ENCODE assay signal across 10 cellular contexts in genomic region chr7:143284591-143285453, GRCh38. TPM values are rescaled to one million over a fixed set of nuclear protein-coding genes. Genes with fewer than 3 reads are reported as not detected.
DNase-seq lines count a peak whose midpoint lies in the region; ATAC-seq and TF ChIP-seq lines count a peak whose summit lies in the region.
"Had no signal": no experiment of that assay in that cellular context is flagged by ENCODE, and none has a peak within 500 bp of the region (broad histone marks: within the 10 kb centered on the region; RNA-seq: fewer than 3 reads in every experiment).

TSS of gene TMEM139 (plus strand) at chr7:143284958. CDS start at chr7:143285958, 1,000 bp downstream.

- peak; percentile 59 to 78 for TF ChIP-seq POLR2A in Peyer's patch (IDR thresholded peaks at IDR 0.05)

- H3K4me2 ChIP-seq in trophoblast cell (ENCODE audit: low read length), result peak within 1 kb of the TSS; percentile 37

- H2BK12ac ChIP-seq in trophoblast cell (ENCODE audit: low read length), result peak within 1 kb of the TSS; percentile 59

- DNase-seq in Peyer's patch, result peak in 2 of 3 donors; percentile 85
- peak in 1 of 3 donors; percentile 40 for DNase-seq in right cardiac atrium
- peak; percentile 59 to 77 for DNase-seq in trophoblast cell
- DNase-seq in SHP77 treated with DMSO at 0.1 percent for 48 hours (lab: John Stamatoyannopoulos, UW), result no peak
- DNase-seq in HCEC 1CT, result no peak
- DNase-seq in T1000 (lab: John Stamatoyannopoulos, UW), result no peak

- no peak within 1 kb of the TSS for H3K14ac ChIP-seq in trophoblast cell (ENCODE audit: low read length)

- H4K12ac ChIP-seq in trophoblast cell (ENCODE audit: low read depth, low read length), result no peak within 1 kb of the TSS

- peak within 1 kb of the TSS; percentile 17 for H4K91ac ChIP-seq in trophoblast cell (ENCODE audit: low read depth, low read length)

- H3K23ac ChIP-seq in trophoblast cell (ENCODE audit: low read length), result no peak within 1 kb of the TSS

- CTCF ChIA-PET in HEK293 (lab: Yijun Ruan, JAX), result no interaction called here

- WGBS in right cardiac atrium, result 67% methylated on average over 19 of the region's 19 CpGs
- no CpG with 5 or more reads among the region's 19 CpGs for WGBS in trophoblast cell (ENCODE audit: extremely low coverage, insufficient coverage, insufficient read length)

- H2AK5ac ChIP-seq in trophoblast cell (ENCODE audit: low read length), result peak within 1 kb of the TSS; percentile 42

- no peak within 1 kb of the TSS for H3K4ac ChIP-seq in trophoblast cell (ENCODE audit: low read depth, low read length)

- H3K4me3 ChIP-seq in HEK293 (ENCODE audit: low read depth, low read length) (no peak within 1 kb of the TSS), Peyer's patch (peak within 1 kb of the TSS in 3 of 4 donors; percentile 11 to 55 (median 50)), right cardiac atrium (ENCODE audit: low read length) (peak within 1 kb of the TSS; percentile 27), trophoblast cell (ENCODE audit: low read depth, low read length) (no peak within 1 kb of the TSS)
- H3K4me3 ChIP-seq: SJSA1 had no signal

- no peaks in the 10 kb centered on the region; a peak in 1 of 3 replicates for H3K36me3 ChIP-seq in HEK293 (ENCODE audit: control insufficient read depth in 2 of 2, insufficient read depth in 1 of 2, low read length in 2 of 2)
- H3K36me3 ChIP-seq in Peyer's patch, result no peaks in the 10 kb centered on the region
- H3K36me3 ChIP-seq in trophoblast cell (ENCODE audit: control insufficient read depth in 1 of 2, insufficient read depth in 2 of 2, low read length in 2 of 2), result no peaks in the 10 kb centered on the region

- intact Hi-C loops in right cardiac atrium (cut with DNase I), result no loop called here

- H3K27ac ChIP-seq in HEK293 (ENCODE audit: extremely low read depth, low read depth, low read length) (no peak within 1 kb of the TSS), Peyer's patch (peak within 1 kb of the TSS; percentile 27 to 87 (median 70)), right cardiac atrium (ENCODE audit: low read length) (peak within 1 kb of the TSS; percentile 61), trophoblast cell (ENCODE audit: low read depth, low read length) (peak within 1 kb of the TSS; percentile 18)
- H3K27ac ChIP-seq: HL-60, SJSA1 had no signal

- no peaks in the 10 kb centered on the region for H3K9me3 ChIP-seq in HEK293 (ENCODE audit: control insufficient read depth, insufficient read depth, low read depth, low read length)
- H3K9me3 ChIP-seq in Peyer's patch, result no peaks in the 10 kb centered on the region
- no peaks in the 10 kb centered on the region for H3K9me3 ChIP-seq in right cardiac atrium (ENCODE audit: control insufficient read depth, low read length)
- H3K9me3 ChIP-seq in trophoblast cell (ENCODE audit: insufficient read depth, low read depth, low read length), result peaks cover 6% of the 10 kb centered on the region

- TF ChIP-seq CTCF in HEK293 (tag by site-specific recombination; IDR thresholded peaks at IDR 0.05) (no peak), Peyer's patch (IDR thresholded peaks at IDR 0.05) (peak in 1 of 6 experiments; percentile 1)

- POLR2A ChIA-PET in HEK293 (lab: Yijun Ruan, JAX), result no interaction called here

- H2AFZ ChIP-seq in trophoblast cell (ENCODE audit: insufficient read depth, low read length, poor library complexity), result peak within 1 kb of the TSS; percentile 23

- H3K9ac ChIP-seq in trophoblast cell (ENCODE audit: low read length), result peak within 1 kb of the TSS; percentile 29

- H3K27me3 ChIP-seq in Peyer's patch, result no peaks in the 10 kb centered on the region
- H3K27me3 ChIP-seq in right cardiac atrium (ENCODE audit: control insufficient read depth, insufficient read depth), result no peaks in the 10 kb centered on the region
- H3K27me3 ChIP-seq in trophoblast cell (ENCODE audit: insufficient read depth, low read length), result no peaks in the 10 kb centered on the region
- H3K27me3 ChIP-seq: SJSA1 had no signal

- H2BK5ac ChIP-seq in trophoblast cell (ENCODE audit: low read depth, low read length, poor library complexity), result no peak within 1 kb of the TSS

- H3K4me1 ChIP-seq in HEK293 (ENCODE audit: control insufficient read depth, insufficient read depth, low read length) (no peaks in the 10 kb centered on the region), Peyer's patch (peaks cover 3 to 33% (median 10%) of the 10 kb centered on the region in 4 donors), right cardiac atrium (ENCODE audit: control insufficient read depth, insufficient read depth, low read length) (no peaks in the 10 kb centered on the region), trophoblast cell (ENCODE audit: control insufficient read depth in 1 of 2, insufficient read depth in 2 of 2, low read length in 2 of 2) (peaks cover 12 to 14% of the 10 kb centered on the region in 2 experiments)

- no peak for ATAC-seq in right cardiac atrium
- ATAC-seq in HG03095 (IDR thresholded peaks at IDR 0.05; ENCODE audit: unreplicated experiment), result no peak

- no peak within 1 kb of the TSS for H3K18ac ChIP-seq in trophoblast cell (ENCODE audit: low read length)

- no peak within 1 kb of the TSS for H4K8ac ChIP-seq in trophoblast cell (ENCODE audit: low read depth, low read length)

- H3K79me1 ChIP-seq in trophoblast cell (ENCODE audit: low read length), result peaks cover 17% of the 10 kb centered on the region

- no peak within 1 kb of the TSS for H2BK120ac ChIP-seq in trophoblast cell (ENCODE audit: insufficient read depth, low read length, poor library complexity)

- H3K79me2 ChIP-seq in trophoblast cell (ENCODE audit: control insufficient read depth, insufficient read depth, low read length, poor library complexity), result peaks cover 7% of the 10 kb centered on the region

TF ChIP-seq in HEK293, 187 proteins besides CTCF, POLR2A, EP300 and RAD21:
- TF ChIP-seq ZNF624 (tag by site-specific recombination; IDR thresholded peaks at IDR 0.05) (no peak), ZNF341 (tag by site-specific recombination; IDR thresholded peaks at IDR 0.05; ENCODE audit: low read depth) (peak; percentile 66)

RNA-seq across cellular contexts. Expression of gene TMEM139, which starts in this region (rescaled TPM):
- 100 to 1,000 TPM in 3 of 4 donors, 10 to 100 TPM in 1; 54.5 to 162 (median 130) TPM for total RNA-seq in Peyer's patch
- total RNA-seq in right cardiac atrium, result 1 to 10 TPM; 3.6 to 5.9 (median 4.5) TPM
- 10.9 TPM for polyA plus RNA-seq in right cardiac atrium
- 1.1 and 1.4 TPM in 2 replicates for polyA plus RNA-seq in trophoblast cell (2013)
- total RNA-seq: SJSA1 had no signal

Comparison
In these comparisons a context has a peak if more than half of its experiments do, and no peak if none do; other contexts are left out.
1. RNA of gene TMEM139 (total RNA-seq): 54.5 to 162 TPM in Peyer's patch; 3.6 to 5.9 TPM in right cardiac atrium; every median in the first group is over 4 times any median in the second.
2. H3K4me3 ChIP-seq: peak in Peyer's patch (3 of 4) and right cardiac atrium (single experiment); none in HEK293 (single experiment) and trophoblast cell (single experiment).
3. DNase-seq: peak in Peyer's patch (2 of 3) and trophoblast cell (2 of 2); none in SHP77 treated with DMSO at 0.1 percent for 48 hours (single experiment), HCEC 1CT (single experiment) and T1000 (single experiment).